ENCODE assay signal across 11 cellular contexts in genomic region chr20:62362991-62363919, GRCh38. TPM values are rescaled to one million over a fixed set of nuclear protein-coding genes. Genes with fewer than 3 reads are reported as not detected.
DNase-seq lines count a peak whose midpoint lies in the region; ATAC-seq and TF ChIP-seq lines count a peak whose summit lies in the region.
"Had no signal": no experiment of that assay in that cellular context is flagged by ENCODE, and none has a peak within 500 bp of the region (broad histone marks: within the 10 kb centered on the region; RNA-seq: fewer than 3 reads in every experiment).

No MANE protein-coding gene starts in this region.

- peaks cover 3% of the 10 kb centered on the region; the same call in 1 of the 2 replicates for H3K27me3 ChIP-seq in BE2C

- TF ChIP-seq CTCF in BE2C (IDR thresholded peaks at IDR 0.05; ENCODE audit: low read depth, low read length) (peak; percentile 23; the same call in 1 of the 2 replicates), epithelial cell of proximal tubule (conservative IDR thresholded peaks at IDR 0.05; ENCODE audit: low read depth, low read length) (peak; percentile 15), mesothelial cell of epicardium (IDR thresholded peaks at IDR 0.05; ENCODE audit: unreplicated experiment) (no peak)

- peak; percentile 52 for DNase-seq in BE2C
- peak; percentile 71 for DNase-seq in NCI-H446 treated with DMSO at 0.1 percent for 48 hours (lab: John Stamatoyannopoulos, UW)
- DNase-seq in epithelial cell of proximal tubule (ENCODE audit: low read depth), result no peak
- no peak for DNase-seq in mesothelial cell of epicardium (ENCODE audit: low spot score in 2 of 2, unreplicated experiment in 2 of 2)
- no peak for DNase-seq in cortex of kidney (lab: John Stamatoyannopoulos, UW)
- DNase-seq in superior temporal gyrus (ENCODE audit: extremely low spot score), result no peak
- no peak for DNase-seq in T1000 (lab: John Stamatoyannopoulos, UW)
- DNase-seq: AML-193, foreskin melanocyte had no signal

- H3K36me3 ChIP-seq in BE2C, result no peaks in the 10 kb centered on the region

- H3K9me3 Mint-ChIP-seq in mesothelial cell of epicardium, result no peaks in the 10 kb centered on the region
- H3K9me3 Mint-ChIP-seq: stimulated activated naive CD8-positive, alpha-beta T cell treated with anti-CD3 and anti-CD28 coated beads, Interleukin-15, Interleukin-2, amounts not matched to agents 100 ng/mL and 50 ng/mL, for 24 hours had no signal

- no peaks in the 10 kb centered on the region for H3K9me3 ChIP-seq in BE2C

- no peak overlapping the region for H3K4me3 ChIP-seq in BE2C (ENCODE audit: low read depth, low read length)
- no peak overlapping the region for H3K4me3 ChIP-seq in epithelial cell of proximal tubule (ENCODE audit: low read depth, low read length)

- peaks cover 53% of the 10 kb centered on the region for H3K4me1 Mint-ChIP-seq in mesothelial cell of epicardium

- peak overlapping the region; percentile 94 for H3K27ac Mint-ChIP-seq in mesothelial cell of epicardium
- H3K27ac Mint-ChIP-seq: stimulated activated naive CD8-positive, alpha-beta T cell treated with anti-CD3 and anti-CD28 coated beads, Interleukin-15, Interleukin-2, amounts not matched to agents 100 ng/mL and 50 ng/mL, for 24 hours had no signal

- no peak for ATAC-seq in HG03175 (IDR thresholded peaks at IDR 0.05; ENCODE audit: unreplicated experiment)

- H3K4me1 ChIP-seq in BE2C, result peaks cover 25% of the 10 kb centered on the region

- H3K36me3 Mint-ChIP-seq in mesothelial cell of epicardium, result no peaks in the 10 kb centered on the region

- peak overlapping the region; percentile 39 for H3K4me3 Mint-ChIP-seq in mesothelial cell of epicardium
- H3K4me3 Mint-ChIP-seq: stimulated activated naive CD8-positive, alpha-beta T cell treated with anti-CD3 and anti-CD28 coated beads, Interleukin-15, Interleukin-2, amounts not matched to agents 100 ng/mL and 50 ng/mL, for 24 hours had no signal

- H3K27me3 Mint-ChIP-seq in mesothelial cell of epicardium (ENCODE audit: low read depth), result no peaks in the 10 kb centered on the region

RNA-seq across cellular contexts. Expression of gene LAMA5, which starts 3.9 kb away (rescaled TPM):
- polyA plus RNA-seq in BE2C (2012; ENCODE audit: insufficient read depth, insufficient read length, low read depth), result 86.4 TPM
- total RNA-seq in epithelial cell of proximal tubule (103 and 240 TPM in 2 replicates), mesothelial cell of epicardium (571 to 618 TPM (median 601 TPM) in 3 replicates)

RNA-seq across cellular contexts. Expression of gene RPS21, which starts 23.6 kb away (rescaled TPM):
- 4,851 TPM for polyA plus RNA-seq in BE2C (2012; ENCODE audit: insufficient read depth, insufficient read length, low read depth)
- 2,187 and 2,322 TPM in 2 replicates for total RNA-seq in epithelial cell of proximal tubule
- total RNA-seq in mesothelial cell of epicardium, result 1,089 to 1,145 TPM (median 1,126 TPM) in 3 replicates

RNA-seq across cellular contexts. Expression of gene CABLES2, which starts 43.8 kb away (rescaled TPM):
- 2.7 TPM for polyA plus RNA-seq in BE2C (2012; ENCODE audit: insufficient read depth, insufficient read length, low read depth)
- 5.8 and 7.8 TPM in 2 replicates for total RNA-seq in epithelial cell of proximal tubule
- 22.8 to 23.7 TPM (median 23.6 TPM) in 3 replicates for total RNA-seq in mesothelial cell of epicardium

Comparison
In these comparisons a context has a peak if more than half of its experiments do, and no peak if none do; other contexts are left out.
1. DNase-seq: peak in BE2C (single experiment) and NCI-H446 treated with DMSO at 0.1 percent for 48 hours (single experiment); none in epithelial cell of proximal tubule (single experiment), mesothelial cell of epicardium (0 of 2), cortex of kidney (single experiment), superior temporal gyrus (single experiment) and T1000 (single experiment).